ENCODE assay signal across 19 cellular contexts in the genomic region with DNA sequence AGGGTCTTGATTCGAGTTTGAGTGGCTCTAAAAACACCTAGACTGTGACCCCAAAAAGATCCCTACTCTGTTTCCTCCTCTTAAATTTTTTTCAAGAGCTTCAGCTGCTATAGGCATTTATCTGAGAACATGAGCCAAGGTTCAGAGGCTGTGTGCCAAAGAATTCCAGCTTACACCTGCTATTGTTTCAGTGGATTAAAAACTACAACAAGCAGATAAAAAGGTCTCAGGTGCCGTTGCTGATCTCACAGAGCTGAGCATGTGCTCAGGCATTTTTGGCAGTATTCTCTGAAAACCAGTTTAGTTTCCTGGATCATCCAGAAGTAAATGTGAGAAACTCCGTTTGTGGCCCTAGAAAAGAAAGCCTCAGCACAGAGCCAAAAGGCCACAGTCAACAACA.
"Had no signal": no experiment of that assay in that cellular context is flagged by ENCODE, and none has a peak within 500 bp of the region (broad histone marks: within the 10 kb centered on the region; RNA-seq: fewer than 3 reads in every experiment).

No MANE protein-coding gene starts in this region.

- H3K4me1 Mint-ChIP-seq: activated CD4-positive, alpha-beta T cell treated with anti-CD3 and anti-CD28 coated beads, Interleukin-2, amount 10 ng/mL, durations not matched to agents 24 days and 14 days; activated naive CD8-positive, alpha-beta T cell treated with anti-CD3 and anti-CD28 coated beads, Interleukin-2, amount 10 ng/mL, durations not matched to agents 7 days and 5 days; activated T-helper 17 cell treated with anti-CD3 and anti-CD28 coated beads, Interleukin-2, amount 50 U/mL, for 72 hours; immature natural killer cell; memory B cell; naive thymus-derived CD8-positive, alpha-beta T cell; stimulated activated memory B cell treated with anti-CD40 and anti-IgM and Interleukin-4, amounts not matched to agents 10 μg/mL and 1 μg/mL and 100 μg/mL, for 72 hours had no signal

- ATAC-seq: activated CD8-positive, alpha-beta T cell treated with anti-CD3 and anti-CD28 coated beads for 36 hours; activated T-helper 17 cell treated with anti-CD3 and anti-CD28 coated beads, Interleukin-2, amount 50 U/mL, for 72 hours; naive thymus-derived CD8-positive, alpha-beta T cell; sciatic nerve; stimulated activated memory B cell treated with anti-CD40 and anti-IgM and Interleukin-4, amounts not matched to agents 10 μg/mL and 1 μg/mL and 100 μg/mL, for 72 hours had no signal

- H3K27ac Mint-ChIP-seq: activated CD4-positive, alpha-beta T cell treated with anti-CD3 and anti-CD28 coated beads, Interleukin-2, amount 10 ng/mL, durations not matched to agents 24 days and 14 days; activated CD8-positive, alpha-beta T cell treated with anti-CD3 and anti-CD28 coated beads for 36 hours; activated naive CD8-positive, alpha-beta T cell treated with anti-CD3 and anti-CD28 coated beads, Interleukin-2, amount 10 ng/mL, durations not matched to agents 7 days and 5 days; activated T-helper 17 cell treated with anti-CD3 and anti-CD28 coated beads, Interleukin-2, amount 50 U/mL, for 72 hours; immature natural killer cell; memory B cell; naive thymus-derived CD8-positive, alpha-beta T cell; stimulated activated memory B cell treated with anti-CD40 and anti-IgM and Interleukin-4, amounts not matched to agents 10 μg/mL and 1 μg/mL and 100 μg/mL, for 72 hours had no signal

- H3K36me3 Mint-ChIP-seq: activated naive CD8-positive, alpha-beta T cell treated with anti-CD3 and anti-CD28 coated beads, Interleukin-2, amount 10 ng/mL, durations not matched to agents 7 days and 5 days; immature natural killer cell; memory B cell; naive thymus-derived CD8-positive, alpha-beta T cell; stimulated activated memory B cell treated with anti-CD40 and anti-IgM and Interleukin-4, amounts not matched to agents 10 μg/mL and 1 μg/mL and 100 μg/mL, for 72 hours had no signal

- H3K36me3 ChIP-seq: esophagus muscularis mucosa, thoracic aorta had no signal

- H3K27ac ChIP-seq: esophagus muscularis mucosa, thoracic aorta had no signal

- H3K9me3 Mint-ChIP-seq: activated CD4-positive, alpha-beta T cell treated with anti-CD3 and anti-CD28 coated beads, Interleukin-2, amount 10 ng/mL, durations not matched to agents 24 days and 14 days; activated CD8-positive, alpha-beta T cell treated with anti-CD3 and anti-CD28 coated beads for 36 hours; activated naive CD8-positive, alpha-beta T cell treated with anti-CD3 and anti-CD28 coated beads, Interleukin-2, amount 10 ng/mL, durations not matched to agents 7 days and 5 days; naive thymus-derived CD8-positive, alpha-beta T cell; stimulated activated memory B cell treated with anti-CD40 and anti-IgM and Interleukin-4, amounts not matched to agents 10 μg/mL and 1 μg/mL and 100 μg/mL, for 72 hours had no signal

- DNase-seq: activated CD4-positive, alpha-beta T cell treated with anti-CD3 and anti-CD28 coated beads, Interleukin-2, amount 10 ng/mL, durations not matched to agents 24 days and 14 days; activated CD4-positive, CD25-positive, alpha-beta regulatory T cell; activated CD8-positive, alpha-beta T cell treated with anti-CD3 and anti-CD28 coated beads for 36 hours; activated naive CD4-positive, alpha-beta T cell treated with Interleukin-2 at 50 U/mL for 16 hours; activated naive CD8-positive, alpha-beta T cell treated with anti-CD3 and anti-CD28 coated beads, Interleukin-2, amount 10 ng/mL, durations not matched to agents 7 days and 5 days; activated T-cell treated with anti-CD3 and anti-CD28 coated beads, Interleukin-2, amount 50 U/mL, for 1 hour; amygdala; immature natural killer cell; naive thymus-derived CD8-positive, alpha-beta T cell; stimulated activated CD4-positive, alpha-beta T cell treated with anti-CD3 and anti-CD28 coated beads, Interleukin-4, amount 100 ng/mL, for 4 hours; SW 1271 had no signal

- FAIRE-seq: colon, TTC549 had no signal

- H3K4me3 ChIP-seq: esophagus muscularis mucosa, thoracic aorta had no signal

- H3K27me3 ChIP-seq: esophagus muscularis mucosa had no signal

- H3K9me3 ChIP-seq: esophagus muscularis mucosa, thoracic aorta had no signal

- H3K27me3 Mint-ChIP-seq: activated CD4-positive, alpha-beta T cell treated with anti-CD3 and anti-CD28 coated beads, Interleukin-2, amount 10 ng/mL, durations not matched to agents 24 days and 14 days; activated CD8-positive, alpha-beta T cell treated with anti-CD3 and anti-CD28 coated beads for 36 hours; activated naive CD8-positive, alpha-beta T cell treated with anti-CD3 and anti-CD28 coated beads, Interleukin-2, amount 10 ng/mL, durations not matched to agents 7 days and 5 days; memory B cell; stimulated activated memory B cell treated with anti-CD40 and anti-IgM and Interleukin-4, amounts not matched to agents 10 μg/mL and 1 μg/mL and 100 μg/mL, for 72 hours had no signal

- H3K4me3 Mint-ChIP-seq: activated CD4-positive, alpha-beta T cell treated with anti-CD3 and anti-CD28 coated beads, Interleukin-2, amount 10 ng/mL, durations not matched to agents 24 days and 14 days; activated CD8-positive, alpha-beta T cell treated with anti-CD3 and anti-CD28 coated beads for 36 hours; activated naive CD8-positive, alpha-beta T cell treated with anti-CD3 and anti-CD28 coated beads, Interleukin-2, amount 10 ng/mL, durations not matched to agents 7 days and 5 days; activated T-helper 17 cell treated with anti-CD3 and anti-CD28 coated beads, Interleukin-2, amount 50 U/mL, for 72 hours; immature natural killer cell; memory B cell; naive thymus-derived CD8-positive, alpha-beta T cell; stimulated activated memory B cell treated with anti-CD40 and anti-IgM and Interleukin-4, amounts not matched to agents 10 μg/mL and 1 μg/mL and 100 μg/mL, for 72 hours had no signal
